In genomic region chr2:128776461-128776971, GRCh38 we compare ENCODE assay signal across 17 cellular contexts.
DNase-seq lines count a peak whose midpoint lies in the region; ATAC-seq and TF ChIP-seq lines count a peak whose summit lies in the region.
"Had no signal": no experiment of that assay in that cellular context is flagged by ENCODE, and none has a peak within 500 bp of the region (broad histone marks: within the 10 kb centered on the region; RNA-seq: fewer than 3 reads in every experiment).

No MANE protein-coding gene starts in this region.

- peaks cover 0 to 3% of the 10 kb centered on the region in 2 donors for H3K9me3 ChIP-seq in neuronal stem cell (replicated peaks in 1 of 2; ENCODE audit: control insufficient read depth in 2 of 2, insufficient read depth in 1 of 2, low read depth in 1 of 2, low read length in 2 of 2)
- no peaks in the 10 kb centered on the region for H3K9me3 ChIP-seq in testis
- no peaks in the 10 kb centered on the region for H3K9me3 ChIP-seq in OCI-LY7 (ENCODE audit: low read length)
- H3K9me3 ChIP-seq in HAP-1: no peaks in the 10 kb centered on the region
- H3K9me3 ChIP-seq: Caco-2 had no signal

- POLR2A ChIA-PET in OCI-LY7 (lab: Charles Lee): no interaction called here

- in situ Hi-C loops in HAP-1 (cut with MboI; ENCODE audit: low sequenced_read_pairs): no loop called here

- H3K4ac ChIP-seq in neuronal stem cell (ENCODE audit: low read length): no peak overlapping the region

- H3K9me2 ChIP-seq in OCI-LY7 (ENCODE audit: insufficient read depth, low read length): no peaks in the 10 kb centered on the region

- H3K4me2 ChIP-seq in neuronal stem cell (ENCODE audit: insufficient read depth, low read length, poor library complexity, severe bottlenecking) (no peak overlapping the region), OCI-LY7 (ENCODE audit: low read length) (no peak overlapping the region)
- H3K4me2 ChIP-seq: PC-9 had no signal

- H3K4me1 Mint-ChIP-seq in chondrocyte (ENCODE audit: low read depth) (no peaks in the 10 kb centered on the region), natural killer cell (no peaks in the 10 kb centered on the region)

- BruUV-seq in OCI-LY7 (replicated peaks; lab: Mats Ljungman, UMichigan): no TSS peak

- H3K9me3 Mint-ChIP-seq in chondrocyte (ENCODE audit: low read depth) (no peaks in the 10 kb centered on the region), natural killer cell (no peaks in the 10 kb centered on the region)

- peak overlapping the region; percentile 48 for H2AFZ ChIP-seq in neuronal stem cell (ENCODE audit: low read length)
- no peak overlapping the region for H2AFZ ChIP-seq in OCI-LY7 (ENCODE audit: low read length)
- H2AFZ ChIP-seq: PC-9 had no signal

- no peaks in the 10 kb centered on the region for H4K20me1 ChIP-seq in OCI-LY7 (ENCODE audit: insufficient read depth, low read length)

- no peak overlapping the region for H4K91ac ChIP-seq in neuronal stem cell (ENCODE audit: low read depth, low read length, poor library complexity)

- peaks cover 17% of the 10 kb centered on the region for H3K27me3 Mint-ChIP-seq in chondrocyte (ENCODE audit: low read depth)
- no peaks in the 10 kb centered on the region for H3K27me3 Mint-ChIP-seq in natural killer cell (ENCODE audit: low read depth in 2 of 2)

- H3K23ac ChIP-seq in neuronal stem cell (ENCODE audit: low read depth, low read length, poor library complexity): no peak overlapping the region

- H3K27ac ChIP-seq in neuronal stem cell (replicated peaks; ENCODE audit: low read length) (no peak overlapping the region), testis (no peak overlapping the region), OCI-LY7 (ENCODE audit: low read depth, low read length, poor library complexity, severe bottlenecking) (no peak overlapping the region)
- H3K27ac ChIP-seq: PC-9 had no signal

- H3K4me3 Mint-ChIP-seq in chondrocyte (ENCODE audit: unreplicated experiment): no peak overlapping the region
- H3K4me3 Mint-ChIP-seq in natural killer cell: no peak overlapping the region

- H3K4me1 ChIP-seq in neuronal stem cell (ENCODE audit: control insufficient read depth in 2 of 2, insufficient read depth in 1 of 2, low read depth in 1 of 2, low read length in 2 of 2) (peaks cover 1 to 4% of the 10 kb centered on the region in 2 donors), testis (no peaks in the 10 kb centered on the region), OCI-LY7 (ENCODE audit: insufficient read depth, low read length, poor library complexity, severe bottlenecking) (peaks cover 5% of the 10 kb centered on the region), HAP-1 (no peaks in the 10 kb centered on the region)
- H3K4me1 ChIP-seq: Caco-2 had no signal

- no peak overlapping the region for H2BK15ac ChIP-seq in neuronal stem cell (ENCODE audit: low read length)

- H3K36me3 ChIP-seq in neuronal stem cell (replicated peaks in 1 of 2; ENCODE audit: control insufficient read depth in 2 of 2, insufficient read depth in 2 of 2, low read length in 2 of 2) (no peaks in the 10 kb centered on the region), testis (ENCODE audit: low read depth, missing control alignments) (no peaks in the 10 kb centered on the region), OCI-LY7 (ENCODE audit: insufficient read depth, low read length) (no peaks in the 10 kb centered on the region), HAP-1 (replicated peaks) (no peaks in the 10 kb centered on the region)

- H3K9ac ChIP-seq in neuronal stem cell (ENCODE audit: low read depth, low read length, poor library complexity): no peak overlapping the region

- no peak for ATAC-seq in natural killer cell

- H3K27me3 ChIP-seq in neuronal stem cell (ENCODE audit: control insufficient read depth in 3 of 3, insufficient read depth in 3 of 3, low read depth in 1 of 3, low read length in 3 of 3): peaks cover 0 to 20% (median 0%) of the 10 kb centered on the region in 3 experiments
- no peaks in the 10 kb centered on the region for H3K27me3 ChIP-seq in testis
- no peaks in the 10 kb centered on the region for H3K27me3 ChIP-seq in HAP-1 (ENCODE audit: low read depth)

- H2BK12ac ChIP-seq in neuronal stem cell (ENCODE audit: low read length): no peak overlapping the region

- CTCF ChIA-PET in OCI-LY7 (lab: Charles Lee; ENCODE audit: unreplicated experiment): no interaction called here

- H2AK5ac ChIP-seq in neuronal stem cell (ENCODE audit: low read depth, low read length): peak overlapping the region; percentile 30

- no peaks in the 10 kb centered on the region for H3K79me2 ChIP-seq in OCI-LY7 (ENCODE audit: insufficient read depth, low read depth, low read length)

- peak; percentile 42 for DNase-seq in activated effector memory CD4-positive, alpha-beta T cell treated with anti-CD3 and anti-CD28 coated beads, Interleukin-2, amount 50 U/mL, for 16 hours
- no peak for DNase-seq in activated effector memory CD4-positive, alpha-beta T cell treated with Interleukin-2 at 50 U/mL for 16 hours
- peak; percentile 54 for DNase-seq in chondrocyte (ENCODE audit: low spot score)
- DNase-seq in neuronal stem cell (ENCODE audit: low spot score): no peak
- DNase-seq in testis: peak; percentile 5
- DNase-seq in natural killer cell: no peak
- no peak for DNase-seq in OCI-LY7 (ENCODE audit: low spot score)
- DNase-seq in HAP-1 (ENCODE audit: low spot score in 2 of 2): no peak
- DNase-seq: AML-193; Caco-2; GF-D8; MV-4-11; NCI-H1436 treated with DMSO at 0.1 percent for 48 hours; NCI-H2081; NCI-H526 treated with DMSO at 0.1 percent for 48 hours; NK-92 treated with Interleukin-12 subunit alpha and Interleukin-12 subunit beta, amount 100 ng/mL, for 24 hours; PC-9 had no signal

- H3K27ac Mint-ChIP-seq in chondrocyte (ENCODE audit: unreplicated experiment): no peak overlapping the region
- H3K27ac Mint-ChIP-seq in natural killer cell: no peak overlapping the region

- no peak overlapping the region for H2BK5ac ChIP-seq in neuronal stem cell (ENCODE audit: low read length)

- no peak overlapping the region for H4K8ac ChIP-seq in neuronal stem cell (ENCODE audit: low read depth, low read length)

- H3K14ac ChIP-seq in neuronal stem cell (ENCODE audit: low read length): peak overlapping the region; percentile 9

- no peak overlapping the region for H3K4me3 ChIP-seq in neuronal stem cell (ENCODE audit: low read length in 2 of 2)
- no peak overlapping the region for H3K4me3 ChIP-seq in testis
- H3K4me3 ChIP-seq in OCI-LY7 (ENCODE audit: low read depth, low read length, poor library complexity, severe bottlenecking): no peak overlapping the region
- no peak overlapping the region for H3K4me3 ChIP-seq in HAP-1
- H3K4me3 ChIP-seq: PC-9 had no signal

- H3K18ac ChIP-seq in neuronal stem cell (ENCODE audit: low read length): peak overlapping the region; percentile 3

- peaks cover 3% of the 10 kb centered on the region for H3K79me1 ChIP-seq in neuronal stem cell (ENCODE audit: low read depth, low read length)

- H3K36me3 Mint-ChIP-seq in chondrocyte (ENCODE audit: low read depth): no peaks in the 10 kb centered on the region
- no peaks in the 10 kb centered on the region for H3K36me3 Mint-ChIP-seq in natural killer cell

- TF ChIP-seq CTCF in chondrocyte (IDR thresholded peaks at IDR 0.05) (no peak), testis (IDR thresholded peaks at IDR 0.05) (no peak), natural killer cell (IDR thresholded peaks at IDR 0.05) (no peak), OCI-LY7 (conservative IDR thresholded peaks at IDR 0.05; ENCODE audit: low read length) (no peak)

- intact Hi-C loops in testis (cut with DNase I; ENCODE audit: low total_unique reads) (no loop called here), natural killer cell (cut with micrococcal nuclease) (no loop called here), OCI-LY7 (cut with micrococcal nuclease; ENCODE audit: unreplicated experiment) (no loop called here)

- H2BK120ac ChIP-seq in neuronal stem cell (ENCODE audit: low read depth, low read length): no peak overlapping the region

- no CpG with 5 or more reads among the region's 12 CpGs for WGBS in neuronal stem cell (ENCODE audit: extremely low coverage in 2 of 2, insufficient read length in 2 of 2, insufficient replicate concordance in 1 of 2), 2 donors
- 87 to 92% methylated on average over 12 of the region's 12 CpGs for WGBS in testis, 2 donors

- TF ChIP-seq POLR2A in testis (IDR thresholded peaks at IDR 0.05): no peak

Comparison
In these comparisons a context has a peak if more than half of its experiments do, and no peak if none do; other contexts are left out.
1. DNase-seq: peak in activated effector memory CD4-positive, alpha-beta T cell treated with anti-CD3 and anti-CD28 coated beads, Interleukin-2, amount 50 U/mL, for 16 hours (single experiment), chondrocyte (single experiment) and testis (single experiment); none in activated effector memory CD4-positive, alpha-beta T cell treated with Interleukin-2 at 50 U/mL for 16 hours (single experiment), neuronal stem cell (single experiment), natural killer cell (single experiment), OCI-LY7 (single experiment) and HAP-1 (0 of 2).